ENCODE assay signal across 9 cellular contexts in genomic region chr5:170597109-170597741, GRCh38.
DNase-seq lines count a peak whose midpoint lies in the region; ATAC-seq, FAIRE-seq and TF ChIP-seq lines count a peak whose summit lies in the region.
"Had no signal": no experiment of that assay in that cellular context is flagged by ENCODE, and none has a peak within 500 bp of the region (broad histone marks: within the 10 kb centered on the region; RNA-seq: fewer than 3 reads in every experiment).

No MANE protein-coding gene starts in this region.

- no peaks in the 10 kb centered on the region for H3K27me3 ChIP-seq in brain microvascular endothelial cell (replicated peaks)
- H3K27me3 ChIP-seq in pancreas = no peaks in the 10 kb centered on the region
- H3K27me3 ChIP-seq in CD4-positive, alpha-beta memory T cell (ENCODE audit: insufficient read depth, low read length) = peaks cover 4% of the 10 kb centered on the region

- peaks cover 10 to 16% of the 10 kb centered on the region in 2 donors for H3K27me3 Mint-ChIP-seq in CD4-positive, alpha-beta memory T cell

- no peak overlapping the region for H3K27ac Mint-ChIP-seq in CD4-positive, alpha-beta memory T cell

- peak; percentile 75 for DNase-seq in GM03348 (ENCODE audit: low spot score)
- peak; percentile 84 for DNase-seq in HTR-8/SVneo (ENCODE audit: insufficient read length, low spot score)
- DNase-seq in brain microvascular endothelial cell = peak; percentile 65
- no peak for DNase-seq in pancreas
- DNase-seq in NCI-H2171 (lab: John Stamatoyannopoulos, UW) = no peak
- no peak for DNase-seq in CD4-positive, alpha-beta memory T cell
- DNase-seq in inferior parietal cortex (ENCODE audit: extremely low spot score) = no peak

- intact Hi-C loops in pancreas (cut with DNase I) = no loop called here
- intact Hi-C loops in CD4-positive, alpha-beta memory T cell (cut with micrococcal nuclease) = no loop called here

- peak; percentile 85 for FAIRE-seq in HTR-8/SVneo (lab: Jason Lieb, UNC)
- FAIRE-seq in pancreas (lab: Jason Lieb, UNC) = no peak

- H3K27ac ChIP-seq in brain microvascular endothelial cell = no peak overlapping the region
- no peak overlapping the region for H3K27ac ChIP-seq in pancreas
- H3K27ac ChIP-seq in CD4-positive, alpha-beta memory T cell (ENCODE audit: low read depth, low read length) = no peak overlapping the region

- H3K4me3 ChIP-seq in brain microvascular endothelial cell (ENCODE audit: low read depth, low read length) = no peak overlapping the region
- no peak overlapping the region for H3K4me3 ChIP-seq in pancreas
- H3K4me3 ChIP-seq in CD4-positive, alpha-beta memory T cell (ENCODE audit: low read length in 2 of 2) = no peak overlapping the region

- ATAC-seq in pancreas (peak in 3 of 4 donors; percentile 18 to 47 (median 25)), HG03039 (IDR thresholded peaks at IDR 0.05; ENCODE audit: unreplicated experiment) (no peak)

- H3K9me3 Mint-ChIP-seq in CD4-positive, alpha-beta memory T cell = peaks cover 0 to 1% (median 0%) of the 10 kb centered on the region in 8 donors
- H3K9me3 Mint-ChIP-seq: central memory CD8-positive, alpha-beta T cell had no signal

- H3K9me3 ChIP-seq in pancreas = no peaks in the 10 kb centered on the region
- H3K9me3 ChIP-seq in CD4-positive, alpha-beta memory T cell (ENCODE audit: control insufficient read depth in 1 of 2, low read length in 2 of 2) = no peaks in the 10 kb centered on the region

- no peak overlapping the region for H3K4me3 Mint-ChIP-seq in CD4-positive, alpha-beta memory T cell
- H3K4me3 Mint-ChIP-seq: central memory CD8-positive, alpha-beta T cell had no signal

- POLR2A ChIA-PET in CD4-positive, alpha-beta memory T cell (lab: Charles Lee; ENCODE audit: partially characterized antibody) = no interaction called here

- no peaks in the 10 kb centered on the region for H3K36me3 Mint-ChIP-seq in CD4-positive, alpha-beta memory T cell

- H3K4me1 Mint-ChIP-seq in CD4-positive, alpha-beta memory T cell = no peaks in the 10 kb centered on the region
- H3K4me1 Mint-ChIP-seq: central memory CD8-positive, alpha-beta T cell had no signal

- CTCF ChIA-PET in CD4-positive, alpha-beta memory T cell (lab: Charles Lee; ENCODE audit: partially characterized antibody) = no interaction called here

- H3K36me3 ChIP-seq in brain microvascular endothelial cell (replicated peaks) (no peaks in the 10 kb centered on the region), pancreas (no peaks in the 10 kb centered on the region)
- no peaks in the 10 kb centered on the region for H3K36me3 ChIP-seq in CD4-positive, alpha-beta memory T cell (ENCODE audit: insufficient read depth, low read length)

- in situ Hi-C loops in brain microvascular endothelial cell (cut with HindIII; ENCODE audit: low pct_ligation_motif_present, low sequenced_read_pairs) = no loop called here

- 56 to 69% methylated on average over 9 of the region's 9 CpGs for WGBS in pancreas, 2 donors

- no peak for TF ChIP-seq CTCF in brain microvascular endothelial cell (IDR thresholded peaks at IDR 0.05; ENCODE audit: low read depth, low read length, missing control alignments)
- no peak for TF ChIP-seq CTCF in pancreas (IDR thresholded peaks at IDR 0.05)

- H3K4me1 ChIP-seq in pancreas = no peaks in the 10 kb centered on the region
- no peaks in the 10 kb centered on the region for H3K4me1 ChIP-seq in CD4-positive, alpha-beta memory T cell (ENCODE audit: insufficient read depth, low read length)

Comparison
In these comparisons a context has a peak if more than half of its experiments do, and no peak if none do; other contexts are left out.
1. DNase-seq: peak in GM03348 (single experiment), HTR-8/SVneo (single experiment) and brain microvascular endothelial cell (single experiment); none in pancreas (0 of 6), NCI-H2171 (single experiment), CD4-positive, alpha-beta memory T cell (0 of 5) and inferior parietal cortex (single experiment).